ENCODE assay signal across 16 cellular contexts in the genomic region with DNA sequence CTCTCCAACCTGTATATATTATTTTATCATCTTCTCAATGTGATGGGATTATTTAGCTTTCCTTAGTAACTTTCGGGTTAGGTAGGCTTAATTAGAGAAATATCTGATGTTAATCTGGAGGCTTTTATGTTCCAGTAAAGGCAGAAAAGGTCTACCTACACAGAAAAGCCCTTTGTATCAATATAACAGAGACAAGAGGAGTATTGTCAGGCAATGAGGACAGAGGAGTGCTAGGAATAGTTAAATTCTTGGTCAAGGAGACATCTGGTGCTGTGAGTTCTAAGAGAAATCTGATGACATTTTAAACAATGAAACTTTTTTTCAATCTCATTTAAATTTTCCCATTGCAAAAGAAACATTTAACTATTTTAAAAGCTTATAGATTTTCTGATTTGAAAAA. TPM values are rescaled to one million over a fixed set of nuclear protein-coding genes. Genes with fewer than 3 reads are reported as not detected.
DNase-seq lines count a peak whose midpoint lies in the region; TF ChIP-seq lines count a peak whose summit lies in the region.
"Had no signal": no experiment of that assay in that cellular context is flagged by ENCODE, and none has a peak within 500 bp of the region (broad histone marks: within the 10 kb centered on the region; RNA-seq: fewer than 3 reads in every experiment).

No MANE protein-coding gene starts in this region.

- intact Hi-C loops in breast epithelium (cut with DNase I; ENCODE audit: low total_unique reads) (loop anchor here (10.0 kb wide), 1 partner anchor 1613 kb away; no protein-coding TSS in a partner anchor), MCF 10A (cut with micrococcal nuclease) (no loop called here), spleen (cut with DNase I; ENCODE audit: low total_unique reads) (no loop called here)

- H3K9me3 ChIP-seq in breast epithelium (no peaks in the 10 kb centered on the region), adipocyte (ENCODE audit: control insufficient read depth, low read length) (no peaks in the 10 kb centered on the region), spleen (no peaks in the 10 kb centered on the region)
- H3K9me3 ChIP-seq: BLaER1, HAP-1 had no signal

- H3K27ac ChIP-seq in breast epithelium (peak overlapping the region; percentile 46 to 70), spleen (no peak overlapping the region)
- H3K27ac ChIP-seq: BLaER1 had no signal

- H3K27me3 ChIP-seq in breast epithelium: no peaks in the 10 kb centered on the region
- H3K27me3 ChIP-seq in adipocyte (replicated peaks; ENCODE audit: control insufficient read depth, insufficient read depth, low read length): no peaks in the 10 kb centered on the region
- H3K27me3 ChIP-seq in spleen (replicated peaks in 1 of 7): no peaks in the 10 kb centered on the region
- H3K27me3 ChIP-seq: BLaER1 had no signal

- no peak overlapping the region for H3K4me3 ChIP-seq in breast epithelium
- no peak overlapping the region for H3K4me3 ChIP-seq in adipocyte (ENCODE audit: low read length)
- no peak overlapping the region for H3K4me3 ChIP-seq in spleen
- H3K4me3 ChIP-seq: BLaER1, GM12878, HAP-1 had no signal

- DNase-seq in breast epithelium (ENCODE audit: low spot score in 2 of 2) (no peak), MCF 10A (ENCODE audit: unreplicated experiment) (no peak), adipocyte (ENCODE audit: low read depth) (no peak), neural crest cell (ENCODE audit: low read depth, low spot score) (no peak), amygdala (lab: John Stamatoyannopoulos, UW) (no peak), spleen (no peak)
- DNase-seq in activated naive CD4-positive, alpha-beta T cell treated with anti-CD3 and anti-CD28 coated beads, Interleukin-2, amount 10 ng/mL, durations not matched to agents 7 days and 5 days: no peak
- no peak for DNase-seq in stimulated activated naive CD4-positive, alpha-beta T cell (lab: John Stamatoyannopoulos, UW)
- DNase-seq: 8988T, AML-193, DMS79 had no signal

- TF ChIP-seq CTCF in breast epithelium (IDR thresholded peaks at IDR 0.05) (no peak), MCF 10A (IDR thresholded peaks at IDR 0.05; ENCODE audit: unreplicated experiment) (no peak), neural crest cell (conservative IDR thresholded peaks at IDR 0.05) (no peak), spleen (IDR thresholded peaks at IDR 0.05 in 8 of 11, conservative IDR thresholded peaks at IDR 0.05 in 3 of 11) (no peak)

- CTCF ChIA-PET in MCF 10A (lab: Yijun Ruan, JAX): interaction anchor here (0.7 kb wide), 1 partner anchor 115 kb away, joined by 3 read pairs; no protein-coding TSS in a partner anchor
- CTCF ChIA-PET in activated naive CD4-positive, alpha-beta T cell treated with anti-CD3 and anti-CD28 coated beads, Interleukin-2, amount 10 ng/mL, durations not matched to agents 7 days and 5 days (lab: Charles Lee): no interaction called here

- POLR2A ChIA-PET in MCF 10A (lab: Yijun Ruan, JAX): no interaction called here

- H3K36me3 ChIP-seq in breast epithelium: no peaks in the 10 kb centered on the region
- H3K36me3 ChIP-seq in adipocyte (ENCODE audit: control insufficient read depth, insufficient read depth, low read length, severe bottlenecking): peaks cover 3% of the 10 kb centered on the region
- peaks cover 0 to 23% (median 0%) of the 10 kb centered on the region in 6 donors for H3K36me3 ChIP-seq in spleen
- H3K36me3 ChIP-seq: BLaER1, HAP-1 had no signal

- no TSS peak for BruUV-seq in MCF 10A (replicated peaks; lab: Mats Ljungman, UMichigan)

- TF ChIP-seq POLR2A in breast epithelium (IDR thresholded peaks at IDR 0.05) (no peak), spleen (IDR thresholded peaks at IDR 0.05) (no peak)

- H3K27me3 Mint-ChIP-seq in MCF 10A (ENCODE audit: insufficient read depth, unreplicated experiment) (no peaks in the 10 kb centered on the region), neural crest cell (ENCODE audit: low read depth) (no peaks in the 10 kb centered on the region)
- H3K27me3 Mint-ChIP-seq in activated naive CD4-positive, alpha-beta T cell treated with anti-CD3 and anti-CD28 coated beads, Interleukin-2, amount 10 ng/mL, durations not matched to agents 7 days and 5 days: no peaks in the 10 kb centered on the region

- H3K4me3 Mint-ChIP-seq in MCF 10A (ENCODE audit: unreplicated experiment) (no peak overlapping the region), neural crest cell (peak overlapping the region; percentile 66)
- H3K4me3 Mint-ChIP-seq in activated naive CD4-positive, alpha-beta T cell treated with anti-CD3 and anti-CD28 coated beads, Interleukin-2, amount 10 ng/mL, durations not matched to agents 7 days and 5 days: no peak overlapping the region

- H3K27ac Mint-ChIP-seq in MCF 10A (ENCODE audit: low read depth, unreplicated experiment): no peak overlapping the region
- H3K27ac Mint-ChIP-seq in neural crest cell (ENCODE audit: unreplicated experiment): peak overlapping the region; percentile 83
- H3K27ac Mint-ChIP-seq in activated naive CD4-positive, alpha-beta T cell treated with anti-CD3 and anti-CD28 coated beads, Interleukin-2, amount 10 ng/mL, durations not matched to agents 7 days and 5 days: no peak overlapping the region

- H3K9me3 Mint-ChIP-seq in MCF 10A (ENCODE audit: unreplicated experiment) (no peaks in the 10 kb centered on the region), neural crest cell (no peaks in the 10 kb centered on the region)
- H3K9me3 Mint-ChIP-seq in activated naive CD4-positive, alpha-beta T cell treated with anti-CD3 and anti-CD28 coated beads, Interleukin-2, amount 10 ng/mL, durations not matched to agents 7 days and 5 days: no peaks in the 10 kb centered on the region

- H3K4me1 Mint-ChIP-seq in MCF 10A (ENCODE audit: insufficient read depth, unreplicated experiment): peaks cover 9% of the 10 kb centered on the region
- peaks cover 32% of the 10 kb centered on the region for H3K4me1 Mint-ChIP-seq in neural crest cell
- H3K4me1 Mint-ChIP-seq in activated naive CD4-positive, alpha-beta T cell treated with anti-CD3 and anti-CD28 coated beads, Interleukin-2, amount 10 ng/mL, durations not matched to agents 7 days and 5 days: peaks cover 10% of the 10 kb centered on the region

- H3K9ac ChIP-seq in adipocyte (ENCODE audit: low read length): peak overlapping the region; percentile 9
- H3K9ac ChIP-seq: BLaER1 had no signal

- H3K4me1 ChIP-seq in breast epithelium (no peaks in the 10 kb centered on the region), adipocyte (ENCODE audit: control insufficient read depth, insufficient read depth, low read length) (peaks cover 13% of the 10 kb centered on the region), spleen (peaks cover 0 to 8% (median 0%) of the 10 kb centered on the region in 6 donors)
- H3K4me1 ChIP-seq: BLaER1 had no signal

- H3K36me3 Mint-ChIP-seq in MCF 10A (ENCODE audit: insufficient read depth, unreplicated experiment): no peaks in the 10 kb centered on the region
- H3K36me3 Mint-ChIP-seq in neural crest cell (ENCODE audit: low read depth): no peaks in the 10 kb centered on the region
- H3K36me3 Mint-ChIP-seq in activated naive CD4-positive, alpha-beta T cell treated with anti-CD3 and anti-CD28 coated beads, Interleukin-2, amount 10 ng/mL, durations not matched to agents 7 days and 5 days: peaks cover 60% of the 10 kb centered on the region

- WGBS in spleen, 5 donors: 86 to 97% (median 89%) methylated on average over 1 of the region's 1 CpG

RNA-seq across cellular contexts. Expression of a gene that starts 36.1 kb away (rescaled TPM):
- total RNA-seq in breast epithelium (10 to 100 TPM in 2 of 3 donors, 1 to 10 TPM in 1; 7.5 to 17.3 (median 11.8) TPM), MCF 10A (2022) (not detected in 2 replicates), neural crest cell (0.82 and 1.6 TPM in 2 replicates), spleen (10 to 100 TPM; 13.1 to 28.6 (median 19.6) TPM)
- 1 to 10 TPM; 1.3 to 4.5 (median 1.7) TPM for polyA plus RNA-seq in spleen
- total RNA-seq: G401, HT1080 had no signal

Comparison
In these comparisons a context has a peak if more than half of its experiments do, and no peak if none do; other contexts are left out.
1. H3K27ac ChIP-seq: peak in breast epithelium (2 of 2); none in spleen (0 of 8).